Comparison of ENCODE assay signal across 8 cellular contexts in the genomic region with DNA sequence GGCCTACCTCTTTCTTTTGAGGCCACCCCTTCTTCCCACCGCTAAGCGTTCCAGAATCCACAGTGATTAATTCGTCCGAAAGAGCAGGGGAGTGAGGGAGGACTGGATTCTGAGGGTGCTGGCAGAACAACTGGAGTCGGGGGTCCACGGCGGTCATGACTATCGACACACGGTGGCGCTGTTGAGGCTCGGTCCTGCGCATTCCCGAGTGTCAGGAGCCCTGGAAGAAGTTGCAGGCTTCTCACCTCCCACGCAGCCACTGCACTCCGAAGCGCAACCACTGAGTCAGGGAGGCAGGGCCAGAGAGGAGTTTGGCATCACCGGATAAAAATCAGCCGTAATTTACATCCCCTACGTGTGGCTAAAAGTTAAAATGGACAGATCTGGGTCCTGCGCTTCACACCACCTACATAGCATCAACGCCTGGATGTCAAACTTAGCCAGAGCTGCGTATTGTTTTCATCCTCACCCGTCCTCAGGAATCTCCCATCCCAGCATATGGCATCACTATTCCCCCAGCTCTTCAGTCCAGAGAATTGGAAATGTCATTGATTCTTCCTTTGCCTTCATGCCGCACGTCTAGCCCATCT. TPM values are rescaled to one million over a fixed set of nuclear protein-coding genes. Genes with fewer than 3 reads are reported as not detected.
A peak's percentile ranks its signal among the peaks of the same experiment; 100 is the strongest.
DNase-seq lines count a peak whose midpoint lies in the region; ATAC-seq, FAIRE-seq and TF ChIP-seq lines count a peak whose summit lies in the region.

No MANE protein-coding gene starts in this region.

- CTCF ChIA-PET in activated CD4-positive, alpha-beta T cell treated with anti-CD3 and anti-CD28 coated beads, Interleukin-2, amount 10 ng/mL, durations not matched to agents 7 days and 5 days (lab: Charles Lee): interaction anchor here (0.6 to 2.7 kb wide), 5 partner anchors 11 to 650 kb away, joined by 3 to 30 read pairs (median 5); a partner anchor contains a TSS
- CTCF ChIA-PET in HepG2 (lab: Yijun Ruan, JAX; ENCODE audit: low intra/inter-chr PET ratio, low total read pairs): interaction anchor here (1.4 to 2.7 kb wide), 4 partner anchors 14 to 115 kb away, joined by 5 to 34 read pairs (median 6); a partner anchor contains a TSS

- no peak overlapping the region for H3K4me3 Mint-ChIP-seq in activated CD4-positive, alpha-beta T cell treated with anti-CD3 and anti-CD28 coated beads, Interleukin-2, amount 10 ng/mL, durations not matched to agents 7 days and 5 days
- no peak overlapping the region for H3K4me3 Mint-ChIP-seq in chondrocyte (ENCODE audit: unreplicated experiment)

- peaks cover 7% of the 10 kb centered on the region for H3K27me3 Mint-ChIP-seq in activated CD4-positive, alpha-beta T cell treated with anti-CD3 and anti-CD28 coated beads, Interleukin-2, amount 10 ng/mL, durations not matched to agents 7 days and 5 days
- H3K27me3 Mint-ChIP-seq in chondrocyte (ENCODE audit: low read depth): peaks cover 15% of the 10 kb centered on the region

- no peak overlapping the region for H3K4me3 ChIP-seq in GM12875 (ENCODE audit: low read depth, low read length)
- peak overlapping the region in 1 of 3 experiments; percentile 44; a peak in 2 of 6 replicates for H3K4me3 ChIP-seq in HepG2 (replicated peaks in 1 of 3; ENCODE audit: insufficient read depth in 1 of 3, low read depth in 2 of 3, low read length in 3 of 3)

- H3K27ac Mint-ChIP-seq in activated CD4-positive, alpha-beta T cell treated with anti-CD3 and anti-CD28 coated beads, Interleukin-2, amount 10 ng/mL, durations not matched to agents 7 days and 5 days: no peak overlapping the region
- H3K27ac Mint-ChIP-seq in chondrocyte (ENCODE audit: unreplicated experiment): no peak overlapping the region

- H3K79me2 ChIP-seq in HepG2 (ENCODE audit: insufficient read depth, low read length): no peaks in the 10 kb centered on the region

- H3K4me1 ChIP-seq in HepG2 (ENCODE audit: insufficient read depth, low read length): peaks cover 18% of the 10 kb centered on the region

- TF ChIP-seq RAD21 in HepG2 (CRISPR knock-in tag; IDR thresholded peaks at IDR 0.05): peak; percentile 93

- H3K4me1 Mint-ChIP-seq in activated CD4-positive, alpha-beta T cell treated with anti-CD3 and anti-CD28 coated beads, Interleukin-2, amount 10 ng/mL, durations not matched to agents 7 days and 5 days: peaks cover 9% of the 10 kb centered on the region
- peaks cover 8% of the 10 kb centered on the region for H3K4me1 Mint-ChIP-seq in chondrocyte (ENCODE audit: low read depth)

- in situ Hi-C loops in HepG2 (cut with HindIII; ENCODE audit: extremely low pct_ligation_motif_present, low pct_unique_long_range_greater_than_20kb): no loop called here

- no peaks in the 10 kb centered on the region for H3K36me3 ChIP-seq in HepG2 (replicated peaks in 1 of 2; ENCODE audit: control insufficient read depth in 1 of 2, insufficient read depth in 2 of 2, low read length in 2 of 2)

- H3K9ac ChIP-seq in HepG2 (ENCODE audit: insufficient read depth, low read depth, low read length): no peak overlapping the region

- peak overlapping the region; percentile 80 for H3K4me2 ChIP-seq in HepG2 (ENCODE audit: low read depth, low read length)

- no peak overlapping the region for H2AFZ ChIP-seq in HepG2 (ENCODE audit: low read length)

- H3K9me3 Mint-ChIP-seq in activated CD4-positive, alpha-beta T cell treated with anti-CD3 and anti-CD28 coated beads, Interleukin-2, amount 10 ng/mL, durations not matched to agents 7 days and 5 days: peaks cover 10% of the 10 kb centered on the region
- H3K9me3 Mint-ChIP-seq in chondrocyte (ENCODE audit: low read depth): peaks cover 5% of the 10 kb centered on the region

- 12% methylated on average over 19 of the region's 25 CpGs for WGBS in HepG2 (ENCODE audit: low lambda C conversion rate)

- H3K9me3 ChIP-seq in HepG2 (ENCODE audit: low read length): no peaks in the 10 kb centered on the region; the same call in 1 of the 2 replicates

- intact Hi-C loops in HepG2 (cut with micrococcal nuclease; ENCODE audit: unreplicated experiment): loop anchor here (1.0 kb wide), 1 partner anchor 99 kb away; no protein-coding TSS in a partner anchor

- no peaks in the 10 kb centered on the region for H4K20me1 ChIP-seq in HepG2 (ENCODE audit: insufficient read depth, low read length)

- POLR2A ChIA-PET in activated CD4-positive, alpha-beta T cell treated with anti-CD3 and anti-CD28 coated beads, Interleukin-2, amount 10 ng/mL, durations not matched to agents 7 days and 5 days (lab: Charles Lee): no interaction called here
- POLR2A ChIA-PET in HepG2 (lab: Yijun Ruan, JAX): interaction anchor here (0.8 to 1.0 kb wide), 2 partner anchors 38 to 99 kb away, joined by 3 to 9 read pairs; a partner anchor contains a TSS

- peak; percentile 93 for ATAC-seq in HepG2
- no peak for ATAC-seq in GM19452 (IDR thresholded peaks at IDR 0.05; ENCODE audit: unreplicated experiment)

- H3K27ac ChIP-seq in HepG2 (ENCODE audit: extremely low read length, insufficient read depth, low read length): no peak overlapping the region

- peak; percentile 28 for FAIRE-seq in HepG2 (lab: Jason Lieb, UNC)

- TF ChIP-seq CTCF in GM12875 (IDR thresholded peaks at IDR 0.05; ENCODE audit: borderline replicate concordance, insufficient read depth, low read depth, low read length): peak; percentile 76
- peak; percentile 91 for TF ChIP-seq CTCF in chondrocyte (IDR thresholded peaks at IDR 0.05)
- TF ChIP-seq CTCF in HepG2 (CRISPR knock-in tag; IDR thresholded peaks at IDR 0.05): peak; percentile 95

- peaks cover 0 to 3% of the 10 kb centered on the region in 2 experiments; a peak in 1 of 5 replicates for H3K27me3 ChIP-seq in HepG2 (ENCODE audit: control insufficient read depth in 1 of 2, insufficient read depth in 2 of 2, low read length in 2 of 2)

- no TSS peak for BruUV-seq in HepG2 (replicated peaks; lab: Mats Ljungman, UMichigan)

- DNase-seq in NCI-H2107 (lab: John Stamatoyannopoulos, UW): peak; percentile 17
- DNase-seq in activated CD4-positive, alpha-beta T cell treated with anti-CD3 and anti-CD28 coated beads, Interleukin-2, amount 10 ng/mL, durations not matched to agents 7 days and 5 days: peak; percentile 72
- no peak for DNase-seq in chondrocyte (ENCODE audit: low spot score)
- DNase-seq in HepG2 (ENCODE audit: low spot score): peak; percentile 52
- DNase-seq in stimulated activated CD4-positive, alpha-beta T cell treated with anti-CD3 and anti-CD28 coated beads, Interleukin-4, amount 100 ng/mL, for 48 hours (ENCODE audit: low read depth in 2 of 2): peak; percentile 79 to 80
- no peak for DNase-seq in globus pallidus (ENCODE audit: low spot score)

- H3K36me3 Mint-ChIP-seq in activated CD4-positive, alpha-beta T cell treated with anti-CD3 and anti-CD28 coated beads, Interleukin-2, amount 10 ng/mL, durations not matched to agents 7 days and 5 days (ENCODE audit: low read depth): no peaks in the 10 kb centered on the region
- no peaks in the 10 kb centered on the region for H3K36me3 Mint-ChIP-seq in chondrocyte (ENCODE audit: low read depth)

- TF ChIP-seq POLR2A in HepG2 (IDR thresholded peaks at IDR 0.05; ENCODE audit: insufficient read depth in 1 of 2, low read depth in 2 of 2, low read length in 2 of 2): no peak

- TF ChIP-seq EP300 in HepG2 (IDR thresholded peaks at IDR 0.05; ENCODE audit: low read depth in 2 of 2, low read length in 2 of 2): no peak
- TF ChIP-seq EP300 in HepG2 (CRISPR knock-in tag; IDR thresholded peaks at IDR 0.05; ENCODE audit: borderline replicate concordance): no peak

RNA-seq across cellular contexts. Expression of a gene that starts 10.7 kb away (rescaled TPM):
- 1 to 10 TPM; 3.5 to 3.9 TPM for total RNA-seq in activated CD4-positive, alpha-beta T cell treated with anti-CD3 and anti-CD28 coated beads, Interleukin-2, amount 10 ng/mL, durations not matched to agents 7 days and 5 days
- total RNA-seq in chondrocyte: not detected in 3 replicates
- not detected in 2 replicates for total RNA-seq in HepG2 (2016; rRNA removed; fragmentation: Illumina TruSeq; extraction: Trizol)
- total RNA-seq in HepG2 (2016; cell fraction: cytosol; rRNA removed; fragmentation: Illumina TruSeq; extraction: Trizol; ENCODE audit: low read depth): not detected in 2 replicates
- total RNA-seq in HepG2 (2016; cell fraction: insoluble cytoplasmic fraction; rRNA removed; fragmentation: Illumina TruSeq; extraction: Trizol): not detected in 2 replicates
- total RNA-seq in HepG2 (2016; cell fraction: membrane; rRNA removed; fragmentation: Illumina TruSeq; extraction: Trizol): not detected in 2 replicates
- total RNA-seq in HepG2 (2016; cell fraction: nucleus; rRNA removed; fragmentation: Illumina TruSeq; extraction: Trizol): not detected in 2 replicates
- polyA plus RNA-seq in HepG2 (2011; rRNA removed): 0.17 TPM in 1 of 2 replicates, not detected in the other
- 0.08 TPM in 1 of 2 replicates, not detected in the other for polyA plus RNA-seq in HepG2 (2011; cell fraction: cytosol; rRNA removed)
- polyA plus RNA-seq in HepG2 (2011; cell fraction: nucleus; rRNA removed): 0.24 TPM in 1 of 2 replicates, not detected in the other
- polyA plus RNA-seq in HepG2 (2012): not detected in 2 replicates
- polyA plus RNA-seq in HepG2 (2016; cell fraction: cytosol; fragmentation: Illumina TruSeq; extraction: Trizol; ENCODE audit: low read depth): not detected in 2 replicates
- not detected in 2 replicates for polyA plus RNA-seq in HepG2 (2016; cell fraction: insoluble cytoplasmic fraction; fragmentation: Illumina TruSeq; extraction: Trizol; ENCODE audit: low read depth)
- polyA plus RNA-seq in HepG2 (2016; cell fraction: membrane; fragmentation: Illumina TruSeq; extraction: Trizol; ENCODE audit: low read depth): not detected in 2 replicates
- polyA plus RNA-seq in HepG2 (2016; cell fraction: nucleus; fragmentation: Illumina TruSeq; extraction: Trizol; ENCODE audit: insufficient read depth, low read depth): not detected in 2 replicates
- 6.7 TPM in 1 of 2 replicates, not detected in the other for polyA minus RNA-seq in HepG2 (2011; rRNA and poly(A)+ RNA removed; ENCODE audit: low replicate concordance)
- polyA minus RNA-seq in HepG2 (2011; cell fraction: cytosol; rRNA and poly(A)+ RNA removed): not detected in 2 replicates
- not detected in 2 replicates for polyA minus RNA-seq in HepG2 (2011; cell fraction: nucleus; rRNA and poly(A)+ RNA removed)

RNA-seq across cellular contexts. Expression of a gene that starts 13.8 kb away (rescaled TPM):
- under 1 TPM in 1 of 2 experiments, not detected in 1; 0.08 TPM for total RNA-seq in activated CD4-positive, alpha-beta T cell treated with anti-CD3 and anti-CD28 coated beads, Interleukin-2, amount 10 ng/mL, durations not matched to agents 7 days and 5 days
- total RNA-seq in chondrocyte: 0.23 to 0.32 TPM (median 0.27 TPM) in 3 replicates
- total RNA-seq in HepG2 (2016; rRNA removed; fragmentation: Illumina TruSeq; extraction: Trizol): 0.17 and 0.42 TPM in 2 replicates
- total RNA-seq in HepG2 (2016; cell fraction: cytosol; rRNA removed; fragmentation: Illumina TruSeq; extraction: Trizol; ENCODE audit: low read depth): 0.10 and 0.18 TPM in 2 replicates
- total RNA-seq in HepG2 (2016; cell fraction: insoluble cytoplasmic fraction; rRNA removed; fragmentation: Illumina TruSeq; extraction: Trizol): 0.27 and 0.41 TPM in 2 replicates
- total RNA-seq in HepG2 (2016; cell fraction: membrane; rRNA removed; fragmentation: Illumina TruSeq; extraction: Trizol): 0.46 and 0.48 TPM in 2 replicates
- 0.66 and 0.78 TPM in 2 replicates for total RNA-seq in HepG2 (2016; cell fraction: nucleus; rRNA removed; fragmentation: Illumina TruSeq; extraction: Trizol)
- 0.05 and 0.09 TPM in 2 replicates for polyA plus RNA-seq in HepG2 (2011; rRNA removed)
- 0.04 and 0.05 TPM in 2 replicates for polyA plus RNA-seq in HepG2 (2011; cell fraction: cytosol; rRNA removed)
- 0.17 and 0.29 TPM in 2 replicates for polyA plus RNA-seq in HepG2 (2011; cell fraction: nucleus; rRNA removed)
- polyA plus RNA-seq in HepG2 (2012): 0.20 and 0.21 TPM in 2 replicates
- not detected in 2 replicates for polyA plus RNA-seq in HepG2 (2016; cell fraction: cytosol; fragmentation: Illumina TruSeq; extraction: Trizol; ENCODE audit: low read depth)
- 0.15 and 0.29 TPM in 2 replicates for polyA plus RNA-seq in HepG2 (2016; cell fraction: insoluble cytoplasmic fraction; fragmentation: Illumina TruSeq; extraction: Trizol; ENCODE audit: low read depth)
- polyA plus RNA-seq in HepG2 (2016; cell fraction: membrane; fragmentation: Illumina TruSeq; extraction: Trizol; ENCODE audit: low read depth): 0.06 and 0.10 TPM in 2 replicates
- polyA plus RNA-seq in HepG2 (2016; cell fraction: nucleus; fragmentation: Illumina TruSeq; extraction: Trizol; ENCODE audit: insufficient read depth, low read depth): 0.15 TPM in 1 of 2 replicates, not detected in the other
- 0.22 and 0.23 TPM in 2 replicates for polyA minus RNA-seq in HepG2 (2011; rRNA and poly(A)+ RNA removed; ENCODE audit: low replicate concordance)
- polyA minus RNA-seq in HepG2 (2011; cell fraction: cytosol; rRNA and poly(A)+ RNA removed): not detected in 2 replicates
- 0.37 and 0.64 TPM in 2 replicates for polyA minus RNA-seq in HepG2 (2011; cell fraction: nucleus; rRNA and poly(A)+ RNA removed)

RNA-seq across cellular contexts. Expression of a gene that starts 13.9 kb away (rescaled TPM):
- total RNA-seq in activated CD4-positive, alpha-beta T cell treated with anti-CD3 and anti-CD28 coated beads, Interleukin-2, amount 10 ng/mL, durations not matched to agents 7 days and 5 days: 10 to 100 TPM; 28.8 to 32.6 TPM
- total RNA-seq in chondrocyte (31.0 to 34.2 TPM (median 32.3 TPM) in 3 replicates), HepG2 (2016; rRNA removed; fragmentation: Illumina TruSeq; extraction: Trizol) (34.2 and 44.6 TPM in 2 replicates)
- total RNA-seq in HepG2 (2016; cell fraction: cytosol; rRNA removed; fragmentation: Illumina TruSeq; extraction: Trizol; ENCODE audit: low read depth): 77.8 and 78.2 TPM in 2 replicates
- total RNA-seq in HepG2 (2016; cell fraction: insoluble cytoplasmic fraction; rRNA removed; fragmentation: Illumina TruSeq; extraction: Trizol): 30.0 and 48.1 TPM in 2 replicates
- 36.9 and 40.8 TPM in 2 replicates for total RNA-seq in HepG2 (2016; cell fraction: membrane; rRNA removed; fragmentation: Illumina TruSeq; extraction: Trizol)
- total RNA-seq in HepG2 (2016; cell fraction: nucleus; rRNA removed; fragmentation: Illumina TruSeq; extraction: Trizol): 27.8 and 35.6 TPM in 2 replicates
- polyA plus RNA-seq in HepG2 (2011; rRNA removed): 25.4 and 34.7 TPM in 2 replicates
- polyA plus RNA-seq in HepG2 (2011; cell fraction: cytosol; rRNA removed): 23.5 and 37.2 TPM in 2 replicates
- polyA plus RNA-seq in HepG2 (2011; cell fraction: nucleus; rRNA removed): 127 and 131 TPM in 2 replicates
- 31.4 and 37.9 TPM in 2 replicates for polyA plus RNA-seq in HepG2 (2012)
- polyA plus RNA-seq in HepG2 (2016; cell fraction: cytosol; fragmentation: Illumina TruSeq; extraction: Trizol; ENCODE audit: low read depth): 6.4 and 6.8 TPM in 2 replicates
- polyA plus RNA-seq in HepG2 (2016; cell fraction: insoluble cytoplasmic fraction; fragmentation: Illumina TruSeq; extraction: Trizol; ENCODE audit: low read depth): 36.6 and 42.6 TPM in 2 replicates
- 6.0 and 8.2 TPM in 2 replicates for polyA plus RNA-seq in HepG2 (2016; cell fraction: membrane; fragmentation: Illumina TruSeq; extraction: Trizol; ENCODE audit: low read depth)
- 64.5 and 64.9 TPM in 2 replicates for polyA plus RNA-seq in HepG2 (2016; cell fraction: nucleus; fragmentation: Illumina TruSeq; extraction: Trizol; ENCODE audit: insufficient read depth, low read depth)
- polyA minus RNA-seq in HepG2 (2011; rRNA and poly(A)+ RNA removed; ENCODE audit: low replicate concordance): 31.8 and 31.9 TPM in 2 replicates
- polyA minus RNA-seq in HepG2 (2011; cell fraction: cytosol; rRNA and poly(A)+ RNA removed): 18.1 and 21.5 TPM in 2 replicates
- polyA minus RNA-seq in HepG2 (2011; cell fraction: nucleus; rRNA and poly(A)+ RNA removed): 21.1 and 29.0 TPM in 2 replicates

RNA-seq across cellular contexts. Expression of a gene that starts 32.4 kb away (rescaled TPM):
- under 1 TPM in 1 of 2 experiments, not detected in 1; 0.23 TPM for total RNA-seq in activated CD4-positive, alpha-beta T cell treated with anti-CD3 and anti-CD28 coated beads, Interleukin-2, amount 10 ng/mL, durations not matched to agents 7 days and 5 days
- total RNA-seq in chondrocyte (0.07 TPM in 1 of 3 replicates, not detected in the others), HepG2 (2016; rRNA removed; fragmentation: Illumina TruSeq; extraction: Trizol) (0.04 TPM in 1 of 2 replicates, not detected in the other)
- total RNA-seq in HepG2 (2016; cell fraction: cytosol; rRNA removed; fragmentation: Illumina TruSeq; extraction: Trizol; ENCODE audit: low read depth): not detected in 2 replicates
- total RNA-seq in HepG2 (2016; cell fraction: insoluble cytoplasmic fraction; rRNA removed; fragmentation: Illumina TruSeq; extraction: Trizol): not detected in 2 replicates
- not detected in 2 replicates for total RNA-seq in HepG2 (2016; cell fraction: membrane; rRNA removed; fragmentation: Illumina TruSeq; extraction: Trizol)
- not detected in 2 replicates for total RNA-seq in HepG2 (2016; cell fraction: nucleus; rRNA removed; fragmentation: Illumina TruSeq; extraction: Trizol)
- polyA plus RNA-seq in HepG2 (2011; rRNA removed): 0.07 and 0.09 TPM in 2 replicates
- polyA plus RNA-seq in HepG2 (2011; cell fraction: cytosol; rRNA removed): 0.01 and 0.03 TPM in 2 replicates
- polyA plus RNA-seq in HepG2 (2011; cell fraction: nucleus; rRNA removed): 0.85 and 1.2 TPM in 2 replicates
- polyA plus RNA-seq in HepG2 (2012): 0.07 and 0.21 TPM in 2 replicates
- polyA plus RNA-seq in HepG2 (2016; cell fraction: cytosol; fragmentation: Illumina TruSeq; extraction: Trizol; ENCODE audit: low read depth): not detected in 2 replicates
- polyA plus RNA-seq in HepG2 (2016; cell fraction: insoluble cytoplasmic fraction; fragmentation: Illumina TruSeq; extraction: Trizol; ENCODE audit: low read depth): not detected in 2 replicates
- not detected in 2 replicates for polyA plus RNA-seq in HepG2 (2016; cell fraction: membrane; fragmentation: Illumina TruSeq; extraction: Trizol; ENCODE audit: low read depth)
- 0.15 and 0.25 TPM in 2 replicates for polyA plus RNA-seq in HepG2 (2016; cell fraction: nucleus; fragmentation: Illumina TruSeq; extraction: Trizol; ENCODE audit: insufficient read depth, low read depth)
- polyA minus RNA-seq in HepG2 (2011; rRNA and poly(A)+ RNA removed; ENCODE audit: low replicate concordance): not detected in 2 replicates
- polyA minus RNA-seq in HepG2 (2011; cell fraction: cytosol; rRNA and poly(A)+ RNA removed): not detected in 2 replicates
- polyA minus RNA-seq in HepG2 (2011; cell fraction: nucleus; rRNA and poly(A)+ RNA removed): 0.25 TPM in 1 of 2 replicates, not detected in the other

RNA-seq across cellular contexts. Expression of a gene that starts 33.3 kb away (rescaled TPM):
- 10 to 100 TPM; 16.8 to 16.9 TPM for total RNA-seq in activated CD4-positive, alpha-beta T cell treated with anti-CD3 and anti-CD28 coated beads, Interleukin-2, amount 10 ng/mL, durations not matched to agents 7 days and 5 days
- total RNA-seq in chondrocyte: 13.5 to 16.2 TPM (median 13.8 TPM) in 3 replicates
- total RNA-seq in HepG2 (2016; rRNA removed; fragmentation: Illumina TruSeq; extraction: Trizol): 1.9 and 4.3 TPM in 2 replicates
- total RNA-seq in HepG2 (2016; cell fraction: cytosol; rRNA removed; fragmentation: Illumina TruSeq; extraction: Trizol; ENCODE audit: low read depth): 1.9 and 2.0 TPM in 2 replicates
- total RNA-seq in HepG2 (2016; cell fraction: insoluble cytoplasmic fraction; rRNA removed; fragmentation: Illumina TruSeq; extraction: Trizol): 1.8 and 4.6 TPM in 2 replicates
- total RNA-seq in HepG2 (2016; cell fraction: membrane; rRNA removed; fragmentation: Illumina TruSeq; extraction: Trizol): 2.5 and 3.7 TPM in 2 replicates
- total RNA-seq in HepG2 (2016; cell fraction: nucleus; rRNA removed; fragmentation: Illumina TruSeq; extraction: Trizol): 3.0 and 4.3 TPM in 2 replicates
- 4.3 and 6.0 TPM in 2 replicates for polyA plus RNA-seq in HepG2 (2011; rRNA removed)
- polyA plus RNA-seq in HepG2 (2011; cell fraction: cytosol; rRNA removed): 4.4 and 5.3 TPM in 2 replicates
- polyA plus RNA-seq in HepG2 (2011; cell fraction: nucleus; rRNA removed): 3.9 and 4.1 TPM in 2 replicates
- polyA plus RNA-seq in HepG2 (2012): 2.8 and 3.2 TPM in 2 replicates
- 1.6 and 2.2 TPM in 2 replicates for polyA plus RNA-seq in HepG2 (2016; cell fraction: cytosol; fragmentation: Illumina TruSeq; extraction: Trizol; ENCODE audit: low read depth)
- polyA plus RNA-seq in HepG2 (2016; cell fraction: insoluble cytoplasmic fraction; fragmentation: Illumina TruSeq; extraction: Trizol; ENCODE audit: low read depth): 1.4 and 1.8 TPM in 2 replicates
- polyA plus RNA-seq in HepG2 (2016; cell fraction: membrane; fragmentation: Illumina TruSeq; extraction: Trizol; ENCODE audit: low read depth): 1.8 TPM in 2 replicates
- 5.7 and 6.0 TPM in 2 replicates for polyA plus RNA-seq in HepG2 (2016; cell fraction: nucleus; fragmentation: Illumina TruSeq; extraction: Trizol; ENCODE audit: insufficient read depth, low read depth)
- polyA minus RNA-seq in HepG2 (2011; rRNA and poly(A)+ RNA removed; ENCODE audit: low replicate concordance): 5.8 and 12.6 TPM in 2 replicates
- 4.6 and 5.8 TPM in 2 replicates for polyA minus RNA-seq in HepG2 (2011; cell fraction: cytosol; rRNA and poly(A)+ RNA removed)
- 0.77 and 1.1 TPM in 2 replicates for polyA minus RNA-seq in HepG2 (2011; cell fraction: nucleus; rRNA and poly(A)+ RNA removed)

Comparison
In these comparisons a context has a peak if more than half of its experiments do, and no peak if none do; other contexts are left out.
1. DNase-seq: peak in NCI-H2107 (single experiment), activated CD4-positive, alpha-beta T cell treated with anti-CD3 and anti-CD28 coated beads, Interleukin-2, amount 10 ng/mL, durations not matched to agents 7 days and 5 days (single experiment), HepG2 (single experiment) and stimulated activated CD4-positive, alpha-beta T cell treated with anti-CD3 and anti-CD28 coated beads, Interleukin-4, amount 100 ng/mL, for 48 hours (2 of 2); none in chondrocyte (single experiment) and globus pallidus (single experiment).
2. Peak in every context shown above with its lines, with median percentiles within 50 percentile points of each other: CTCF ChIP-seq.